8 cellular contexts compared by ENCODE assay signal in genomic region chr18:78659748-78660147, GRCh38.
DNase-seq lines count a peak whose midpoint lies in the region; ATAC-seq and TF ChIP-seq lines count a peak whose summit lies in the region.

No MANE protein-coding gene starts in this region.

- no peak overlapping the region for H2AFZ ChIP-seq in smooth muscle cell (ENCODE audit: low read depth)

- DNase-seq in activated CD4-positive, alpha-beta T cell treated with anti-CD3 and anti-CD28 coated beads for 48 hours, result peak; percentile 44
- DNase-seq in activated CD4-positive, alpha-beta T cell treated with anti-CD3 and anti-CD28 coated beads, Interleukin-2, amount 50 U/mL, for 4 hours, result no peak
- peak; percentile 23 for DNase-seq in NCI-H146 treated with DMSO at 0.1 percent for 48 hours (lab: John Stamatoyannopoulos, UW; ENCODE audit: unreplicated experiment)
- DNase-seq in ecto neural progenitor cell (ENCODE audit: low spot score), result peak; percentile 73
- no peak for DNase-seq in smooth muscle cell (lab: John Stamatoyannopoulos, UW; ENCODE audit: unreplicated experiment)
- no peak for DNase-seq in COLO829 (ENCODE audit: low spot score)
- no peak for DNase-seq in SHP77 (lab: John Stamatoyannopoulos, UW)

- H3K27me3 ChIP-seq in smooth muscle cell (ENCODE audit: low read depth), result no peaks in the 10 kb centered on the region

- no peaks in the 10 kb centered on the region for H3K36me3 ChIP-seq in smooth muscle cell (ENCODE audit: low read depth)

- no peak for ATAC-seq in GM21526 (IDR thresholded peaks at IDR 0.05; ENCODE audit: low FRiP score, unreplicated experiment)

- no peaks in the 10 kb centered on the region for H3K4me1 ChIP-seq in smooth muscle cell (ENCODE audit: low read depth)

- H3K9me3 ChIP-seq in smooth muscle cell (replicated peaks; ENCODE audit: low read depth), result no peaks in the 10 kb centered on the region

- H3F3A ChIP-seq in smooth muscle cell (ENCODE audit: low read depth), result no peaks in the 10 kb centered on the region

- H3K9ac ChIP-seq in smooth muscle cell (ENCODE audit: low read depth), result no peak overlapping the region

- TF ChIP-seq CTCF in smooth muscle cell (IDR thresholded peaks at IDR 0.05; ENCODE audit: borderline replicate concordance, insufficient read depth, poor library complexity, severe bottlenecking), result peak; percentile 52

- no peaks in the 10 kb centered on the region for H4K20me1 ChIP-seq in smooth muscle cell (ENCODE audit: low read depth)

- no peak overlapping the region for H3K27ac ChIP-seq in smooth muscle cell (ENCODE audit: low read depth)

- no peak overlapping the region for H3K4me2 ChIP-seq in smooth muscle cell

- 57% methylated on average over 16 of the region's 16 CpGs for WGBS in smooth muscle cell (ENCODE audit: low lambda C conversion rate)

- H3K79me2 ChIP-seq in smooth muscle cell (ENCODE audit: low read depth), result no peaks in the 10 kb centered on the region

- H3K4me3 ChIP-seq in smooth muscle cell, result no peak overlapping the region

Comparison
In these comparisons a context has a peak if more than half of its experiments do, and no peak if none do; other contexts are left out.
1. DNase-seq: peak in activated CD4-positive, alpha-beta T cell treated with anti-CD3 and anti-CD28 coated beads for 48 hours (single experiment), NCI-H146 treated with DMSO at 0.1 percent for 48 hours (single experiment) and ecto neural progenitor cell (single experiment); none in activated CD4-positive, alpha-beta T cell treated with anti-CD3 and anti-CD28 coated beads, Interleukin-2, amount 50 U/mL, for 4 hours (0 of 2), smooth muscle cell (single experiment), COLO829 (single experiment) and SHP77 (0 of 2).